ENCODE assay signal across 30 cellular contexts in genomic region chr3:73753985-73754384, GRCh38.
"Had no signal": no experiment of that assay in that cellular context is flagged by ENCODE, and none has a peak within 500 bp of the region (broad histone marks: within the 10 kb centered on the region; RNA-seq: fewer than 3 reads in every experiment).

No MANE protein-coding gene starts in this region.

- ATAC-seq: activated T-helper 17 cell treated with anti-CD3 and anti-CD28 coated beads, Interleukin-2, amount 50 U/mL, for 72 hours; esophagus mucosa; T-helper 17 cell; WTC11 had no signal

- H3K36me3 Mint-ChIP-seq: activated naive CD8-positive, alpha-beta T cell; WTC11 had no signal

- DNase-seq: activated CD4-positive, alpha-beta memory T cell treated with anti-CD3 and anti-CD28 coated beads, Interleukin-2, amount 10 ng/mL, durations not matched to agents 7 days and 5 days; activated CD4-positive, alpha-beta T cell treated with anti-CD3 and anti-CD28 coated beads for 1 hour; activated CD4-positive, alpha-beta T cell treated with anti-CD3 and anti-CD28 coated beads for 4 hours; activated CD4-positive, alpha-beta T cell treated with anti-CD3 and anti-CD28 coated beads, Interleukin-2, amount 10 ng/mL, durations not matched to agents 7 days and 5 days; activated CD4-positive, alpha-beta T cell treated with anti-CD3 and anti-CD28 coated beads, Interleukin-2, amount 50 U/mL, for 4 hours; activated CD8-positive, alpha-beta memory T cell treated with anti-CD3 and anti-CD28 coated beads, Interleukin-2, amount 50 U/mL, for 48 hours; activated effector memory CD4-positive, alpha-beta T cell treated with Interleukin-2 at 50 U/mL for 16 hours; activated gamma-delta T cell treated with Interleukin-2 at 50 U/mL for 16 hours; activated naive CD4-positive, alpha-beta T cell treated with anti-CD3 and anti-CD28 coated beads, Interleukin-2, amount 50 U/mL, for 16 hours; activated naive CD4-positive, alpha-beta T cell treated with Interleukin-2 at 50 U/mL for 16 hours; activated T-cell treated with anti-CD3 and anti-CD28 coated beads for 4 hours; activated T-cell treated with anti-CD3 and anti-CD28 coated beads, Interleukin-2, amount 50 U/mL, for 24 hours; amniotic stem cell; anterior cingulate cortex; brain microvascular endothelial cell; dorsolateral prefrontal cortex; effector memory CD4-positive, alpha-beta T cell; endodermal cell; foreskin fibroblast; T-helper 1 cell; T-helper 17 cell; T1000 had no signal

- H3K27ac ChIP-seq: brain microvascular endothelial cell, coronary artery, dorsolateral prefrontal cortex had no signal

- H3K9me3 Mint-ChIP-seq: activated CD4-positive, alpha-beta T cell treated with anti-CD3 and anti-CD28 coated beads, Interleukin-2, amount 10 ng/mL, durations not matched to agents 7 days and 5 days; activated T-cell treated with anti-CD3 and anti-CD28 coated beads, Interleukin-2, amount 50 U/mL, for 24 hours; dendritic cell treated with granulocyte-macrophage colony-stimulating factor and Interleukin-4, amounts not matched to agents 40 ng/mL and 50 ng/mL, for 4 days; endodermal cell; T-helper 2 cell treated with Interferon-gamma antibody and Interleukin-4, amounts not matched to agents 5 μg/mL and 100 μg/mL, for 36 hours; WTC11 had no signal

- H3K27me3 ChIP-seq: brain microvascular endothelial cell, dorsolateral prefrontal cortex had no signal

- H3K4me1 Mint-ChIP-seq: activated CD4-positive, alpha-beta memory T cell treated with anti-CD3 and anti-CD28 coated beads, Interleukin-2, amount 10 ng/mL, durations not matched to agents 7 days and 5 days; activated CD4-positive, alpha-beta T cell treated with anti-CD3 and anti-CD28 coated beads, Interleukin-2, amount 10 ng/mL, durations not matched to agents 7 days and 5 days; activated T-helper 17 cell treated with anti-CD3 and anti-CD28 coated beads, Interleukin-2, amount 50 U/mL, for 72 hours; central memory CD8-positive, alpha-beta T cell; T-helper 17 cell had no signal

- H3K4me3 Mint-ChIP-seq: activated CD4-positive, alpha-beta memory T cell treated with anti-CD3 and anti-CD28 coated beads, Interleukin-2, amount 10 ng/mL, durations not matched to agents 7 days and 5 days; activated CD4-positive, alpha-beta T cell treated with anti-CD3 and anti-CD28 coated beads, Interleukin-2, amount 10 ng/mL, durations not matched to agents 7 days and 5 days; activated naive CD8-positive, alpha-beta T cell; activated T-cell treated with anti-CD3 and anti-CD28 coated beads, Interleukin-2, amount 50 U/mL, for 24 hours; activated T-helper 17 cell treated with anti-CD3 and anti-CD28 coated beads, Interleukin-2, amount 50 U/mL, for 72 hours; central memory CD8-positive, alpha-beta T cell; dendritic cell treated with granulocyte-macrophage colony-stimulating factor and Interleukin-4, amounts not matched to agents 40 ng/mL and 50 ng/mL, for 4 days; endodermal cell; T-helper 17 cell; T-helper 2 cell treated with Interferon-gamma antibody and Interleukin-4, amounts not matched to agents 5 μg/mL and 100 μg/mL, for 36 hours; WTC11 had no signal

- H3K27ac Mint-ChIP-seq: activated CD4-positive, alpha-beta memory T cell treated with anti-CD3 and anti-CD28 coated beads, Interleukin-2, amount 10 ng/mL, durations not matched to agents 7 days and 5 days; activated CD4-positive, alpha-beta T cell treated with anti-CD3 and anti-CD28 coated beads, Interleukin-2, amount 10 ng/mL, durations not matched to agents 7 days and 5 days; activated naive CD8-positive, alpha-beta T cell; activated T-cell treated with anti-CD3 and anti-CD28 coated beads, Interleukin-2, amount 50 U/mL, for 24 hours; activated T-helper 17 cell treated with anti-CD3 and anti-CD28 coated beads, Interleukin-2, amount 50 U/mL, for 72 hours; dendritic cell treated with granulocyte-macrophage colony-stimulating factor and Interleukin-4, amounts not matched to agents 40 ng/mL and 50 ng/mL, for 4 days; endodermal cell; T-helper 17 cell; T-helper 2 cell treated with Interferon-gamma antibody and Interleukin-4, amounts not matched to agents 5 μg/mL and 100 μg/mL, for 36 hours; WTC11 had no signal

- H3K4me3 ChIP-seq: coronary artery, dorsolateral prefrontal cortex had no signal

- H3K27me3 Mint-ChIP-seq: activated CD4-positive, alpha-beta memory T cell treated with anti-CD3 and anti-CD28 coated beads, Interleukin-2, amount 10 ng/mL, durations not matched to agents 7 days and 5 days; activated CD4-positive, alpha-beta T cell treated with anti-CD3 and anti-CD28 coated beads, Interleukin-2, amount 10 ng/mL, durations not matched to agents 7 days and 5 days; activated naive CD8-positive, alpha-beta T cell; activated T-cell treated with anti-CD3 and anti-CD28 coated beads, Interleukin-2, amount 50 U/mL, for 24 hours; activated T-helper 17 cell treated with anti-CD3 and anti-CD28 coated beads, Interleukin-2, amount 50 U/mL, for 72 hours; central memory CD8-positive, alpha-beta T cell; dendritic cell treated with granulocyte-macrophage colony-stimulating factor and Interleukin-4, amounts not matched to agents 40 ng/mL and 50 ng/mL, for 4 days; T-helper 17 cell had no signal

- H3K36me3 ChIP-seq: brain microvascular endothelial cell had no signal
